In the genomic region with DNA sequence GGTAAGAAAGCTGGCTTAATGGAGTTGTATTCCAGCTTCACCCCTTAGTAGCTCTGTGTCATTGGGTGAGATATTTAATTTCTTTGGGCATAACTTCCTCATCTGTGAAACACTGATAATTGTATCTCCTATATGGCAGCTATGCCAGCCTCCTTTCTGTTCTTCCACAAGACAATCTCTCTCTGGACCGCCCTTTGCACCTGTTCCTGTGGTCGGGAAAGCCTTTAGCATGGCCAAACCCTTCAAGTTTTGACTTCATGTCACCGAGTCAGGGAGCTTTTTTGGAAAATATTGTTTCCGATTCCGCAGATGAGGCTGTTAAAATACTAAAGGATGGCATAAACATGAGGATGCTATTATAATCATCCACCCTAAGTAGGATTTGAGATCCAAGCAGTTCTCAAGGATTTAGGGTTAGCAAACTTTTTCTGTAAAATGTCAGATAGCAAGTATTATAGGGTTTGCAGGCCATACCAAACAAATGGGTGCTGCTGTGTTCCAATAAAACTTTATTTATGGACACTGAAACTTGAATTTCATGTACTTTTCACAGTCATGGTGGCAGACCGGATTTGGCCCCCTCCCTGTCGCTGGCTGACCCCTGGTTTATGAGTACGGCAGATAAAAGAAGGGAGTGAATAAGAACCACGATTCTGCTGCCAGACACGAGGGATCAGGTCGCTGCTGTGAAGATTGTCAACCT, we compare ENCODE assay signal across 8 cellular contexts. TPM values are rescaled to one million over a fixed set of nuclear protein-coding genes. Genes with fewer than 3 reads are reported as not detected.
DNase-seq lines count a peak whose midpoint lies in the region; ATAC-seq, FAIRE-seq and TF ChIP-seq lines count a peak whose summit lies in the region.

No MANE protein-coding gene starts in this region.

- CTCF ChIA-PET in A549 (lab: Yijun Ruan, JAX), result interaction anchor here (1.1 to 4.1 kb wide), 7 partner anchors 10 to 490 kb away, joined by 3 to 20 read pairs (median 4); partner anchors contain the start of gene GNPDA1

- POLR2A ChIA-PET in A549 (lab: Yijun Ruan, JAX), result interaction anchor here (0.5 to 1.2 kb wide), 3 partner anchors 14 to 396 kb away, joined by 3 to 5 read pairs (median 3); no protein-coding TSS in a partner anchor

- TF ChIP-seq EP300 in A549 (IDR thresholded peaks at IDR 0.05), result no peak

- no peak for TF ChIP-seq CTCF in A549 (IDR thresholded peaks at IDR 0.05)
- no peak for TF ChIP-seq CTCF in KMS-11 (conservative IDR thresholded peaks at IDR 0.05; ENCODE audit: low read depth, low read length)

- H3K4me2 ChIP-seq in A549 (peak overlapping the region; percentile 93), KMS-11 (peak overlapping the region; percentile 66; the same call in 1 of the 2 replicates)

- no peak for FAIRE-seq in A549 (lab: Jason Lieb, UNC)

- peak overlapping the region; percentile 91 for H2AFZ ChIP-seq in KMS-11 (ENCODE audit: low read depth)

- no peaks in the 10 kb centered on the region for H3K36me3 ChIP-seq in KMS-11 (ENCODE audit: insufficient read depth)
- no peaks in the 10 kb centered on the region for H3K36me3 ChIP-seq in muscle layer of duodenum (ENCODE audit: control insufficient read depth in 1 of 2, insufficient read depth in 2 of 2, low read length in 2 of 2)

- peak overlapping the region; percentile 77 for H3K4me3 ChIP-seq in A549
- no peak overlapping the region for H3K4me3 ChIP-seq in KMS-11 (IDR thresholded peaks at IDR 0.05; ENCODE audit: insufficient read depth, low read depth, low read length)
- peak overlapping the region; percentile 48 to 80 for H3K4me3 ChIP-seq in muscle layer of duodenum (ENCODE audit: low read depth in 1 of 2, low read length in 2 of 2)

- no peaks in the 10 kb centered on the region for H3K9me3 ChIP-seq in A549
- H3K9me3 ChIP-seq in muscle layer of duodenum (ENCODE audit: control insufficient read depth in 1 of 2, low read length in 2 of 2), result no peaks in the 10 kb centered on the region

- peaks cover 14% of the 10 kb centered on the region; the same call in 2 of the 3 replicates for H3K4me1 ChIP-seq in A549
- peaks cover 41% of the 10 kb centered on the region for H3K4me1 ChIP-seq in KMS-11 (ENCODE audit: low read depth, poor library complexity, severe bottlenecking)
- H3K4me1 ChIP-seq in muscle layer of duodenum (ENCODE audit: control insufficient read depth in 1 of 2, insufficient read depth in 2 of 2, low read length in 2 of 2), result peaks cover 0 to 15% of the 10 kb centered on the region in 2 donors

- ATAC-seq in A549, result no peak
- ATAC-seq in HG02588 (IDR thresholded peaks at IDR 0.05; ENCODE audit: unreplicated experiment), result no peak
- no peak for ATAC-seq in GM19397 (IDR thresholded peaks at IDR 0.05; ENCODE audit: unreplicated experiment)
- no peak for ATAC-seq in GM21619 (IDR thresholded peaks at IDR 0.05; ENCODE audit: unreplicated experiment)

- H3K27me3 ChIP-seq in KMS-11 (ENCODE audit: insufficient read depth, low read depth) (no peaks in the 10 kb centered on the region), muscle layer of duodenum (ENCODE audit: low read depth, low read length) (no peaks in the 10 kb centered on the region)

- H3K27ac ChIP-seq in A549 (peak overlapping the region; percentile 86 to 97), KMS-11 (peak overlapping the region; percentile 88), caudate nucleus (ENCODE audit: low read depth, low read length) (peak overlapping the region; percentile 94), muscle layer of duodenum (ENCODE audit: low read length) (peak overlapping the region; percentile 89)

- H3K79me2 ChIP-seq in KMS-11 (ENCODE audit: insufficient read depth, low read depth), result peaks cover 38% of the 10 kb centered on the region

- no peak for TF ChIP-seq RAD21 in A549 (conservative IDR thresholded peaks at IDR 0.05 in 1 of 2, IDR thresholded peaks at IDR 0.05 in 1 of 2)

- no peak for TF ChIP-seq POLR2A in A549 (IDR thresholded peaks at IDR 0.05; ENCODE audit: low read length)

- 74% methylated on average over 11 of the region's 11 CpGs for WGBS in A549 (ENCODE audit: missing lambda C conversion rate)

- H3K9ac ChIP-seq in KMS-11, result peak overlapping the region; percentile 89; the same call in 1 of the 2 replicates

- no peak for DNase-seq in A549 (ENCODE audit: low read depth in 1 of 2, low spot score in 1 of 2)
- peak in 1 of 61 donors; percentile 49 for DNase-seq in caudate nucleus (lab: John Stamatoyannopoulos, UW)
- no peak for DNase-seq in HT-29 (ENCODE audit: low spot score)

- H4K20me1 ChIP-seq in KMS-11 (ENCODE audit: insufficient read depth), result no peaks in the 10 kb centered on the region

TF ChIP-seq in A549, 52 proteins besides CTCF, POLR2A, EP300 and RAD21:
- TF ChIP-seq BHLHE40 (IDR thresholded peaks at IDR 0.05; ENCODE audit: low read depth, low read length), result no peak
- TF ChIP-seq FOXS1 (CRISPR knock-in tag; IDR thresholded peaks at IDR 0.05), result no peak
- no peak for TF ChIP-seq RFX5 (IDR thresholded peaks at IDR 0.05)
- TF ChIP-seq BCL3 (IDR thresholded peaks at IDR 0.05), result no peak
- TF ChIP-seq GATA3 (IDR thresholded peaks at IDR 0.05; ENCODE audit: borderline replicate concordance), result no peak
- TF ChIP-seq, protein P1, sequence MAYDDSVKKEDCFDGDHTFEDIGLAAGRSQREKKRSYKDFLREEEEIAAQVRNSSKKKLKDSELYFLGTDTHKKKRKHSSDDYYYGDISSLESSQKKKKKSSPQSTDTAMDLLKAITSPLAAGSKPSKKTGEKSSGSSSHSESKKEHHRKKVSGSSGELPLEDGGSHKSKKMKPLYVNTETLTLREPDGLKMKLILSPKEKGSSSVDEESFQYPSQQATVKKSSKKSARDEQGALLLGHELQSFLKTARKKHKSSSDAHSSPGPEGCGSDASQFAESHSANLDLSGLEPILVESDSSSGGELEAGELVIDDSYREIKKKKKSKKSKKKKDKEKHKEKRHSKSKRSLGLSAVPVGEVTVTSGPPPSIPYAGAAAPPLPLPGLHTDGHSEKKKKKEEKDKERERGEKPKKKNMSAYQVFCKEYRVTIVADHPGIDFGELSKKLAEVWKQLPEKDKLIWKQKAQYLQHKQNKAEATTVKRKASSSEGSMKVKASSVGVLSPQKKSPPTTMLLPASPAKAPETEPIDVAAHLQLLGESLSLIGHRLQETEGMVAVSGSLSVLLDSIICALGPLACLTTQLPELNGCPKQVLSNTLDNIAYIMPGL (CRISPR knock-in tag; IDR thresholded peaks at IDR 0.05; ENCODE audit: borderline replicate concordance), result no peak
- TF ChIP-seq TFCP2L1 (CRISPR knock-in tag; IDR thresholded peaks at IDR 0.05), result no peak
- TF ChIP-seq KDM1A (IDR thresholded peaks at IDR 0.05; ENCODE audit: low read depth), result no peak
- TF ChIP-seq JUN (IDR thresholded peaks at IDR 0.05), result no peak

RNA-seq across cellular contexts. Expression of gene NDFIP1, which starts 0.7 kb away (rescaled TPM):
- 33.4 and 42.4 TPM in 2 replicates for polyA plus RNA-seq in A549 (2011; rRNA removed)
- 53.4 and 84.5 TPM in 2 replicates for polyA plus RNA-seq in A549 (2012; cell fraction: cytosol; rRNA removed)
- polyA plus RNA-seq in A549 (2012; cell fraction: nucleus; rRNA removed), result 18.8 and 66.4 TPM in 2 replicates
- 43.8 to 58.0 TPM (median 57.4 TPM) in 3 replicates for polyA plus RNA-seq in A549 (2017; fragmentation: RNase III; extraction: RNeasy Plus Mini Kit Qiagen cat#74134 plus additional on column Dnase treatment)
- 10.5 and 11.3 TPM in 2 replicates for polyA minus RNA-seq in A549 (2011; rRNA and poly(A)+ RNA removed)
- 23.4 and 26.8 TPM in 2 replicates for total RNA-seq in HT-29 (2014; rRNA removed; shearing (Covaris generic))
